31 cellular contexts compared by ENCODE assay signal in genomic region chr2:238055841-238056240, GRCh38. TPM values are rescaled to one million over a fixed set of nuclear protein-coding genes. Genes with fewer than 3 reads are reported as not detected.
"Had no signal": no experiment of that assay in that cellular context is flagged by ENCODE, and none has a peak within 500 bp of the region (broad histone marks: within the 10 kb centered on the region; RNA-seq: fewer than 3 reads in every experiment).

No MANE protein-coding gene starts in this region.

- H3K36me3 ChIP-seq: breast epithelium, upper lobe of right lung had no signal

- H3K4me1 ChIP-seq: breast epithelium had no signal

- DNase-seq: activated CD4-positive, alpha-beta T cell treated with anti-CD3 and anti-CD28 coated beads for 4 hours; activated CD8-positive, alpha-beta T cell treated with anti-CD3 and anti-CD28 coated beads for 36 hours; activated naive CD4-positive, alpha-beta T cell; activated T-cell treated with anti-CD3 and anti-CD28 coated beads, Interleukin-2, amount 50 U/mL, for 48 hours; endodermal cell; foreskin fibroblast; head of caudate nucleus; hippocampal formation; left cardiac atrium; naive B cell; occipital lobe; psoas muscle; stimulated activated CD4-positive, alpha-beta T cell treated with anti-CD3 and anti-CD28 coated beads, Interleukin-1b, Interleukin-23, amount 100 ng/mL, for 48 hours; stimulated activated CD4-positive, alpha-beta T cell treated with anti-CD3 and anti-CD28 coated beads, Interleukin-4, amount 100 ng/mL, for 4 hours; stimulated activated CD8-positive, alpha-beta memory T cell treated with anti-CD3 and anti-CD28 coated beads, Interleukin-4, amount 100 ng/mL, for 48 hours; stimulated activated naive CD8-positive, alpha-beta T cell treated with anti-CD3 and anti-CD28 coated beads, Interleukin-15, amount 100 ng/mL, for 72 hours; substantia nigra; T1000; upper lobe of right lung had no signal

- H3K9ac ChIP-seq: parathyroid adenoma had no signal

- ATAC-seq: activated CD8-positive, alpha-beta T cell treated with anti-CD3 and anti-CD28 coated beads for 36 hours; activated naive CD4-positive, alpha-beta T cell treated with anti-CD3 and anti-CD28 coated beads, Interleukin-2, amount 50 U/mL, for 72 hours; esophagus mucosa; left cardiac atrium; psoas muscle; stimulated activated memory B cell treated with anti-CD40 and anti-IgM and Interleukin-4, amounts not matched to agents 10 μg/mL and 1 μg/mL and 100 μg/mL, for 72 hours; stimulated activated naive CD8-positive, alpha-beta T cell treated with anti-CD3 and anti-CD28 coated beads, Interleukin-15, amount 100 ng/mL, for 72 hours; upper lobe of right lung had no signal

- H3K4me3 ChIP-seq: breast epithelium, psoas muscle, smooth muscle cell, upper lobe of right lung had no signal

- H3K9me3 ChIP-seq: breast epithelium, psoas muscle, upper lobe of right lung had no signal

- H3K4me2 ChIP-seq: smooth muscle cell had no signal

- H3K79me2 ChIP-seq: parathyroid adenoma had no signal

- FAIRE-seq: keratinocyte had no signal

- H3K27me3 ChIP-seq: breast epithelium, upper lobe of right lung had no signal

- H3K27ac ChIP-seq: breast epithelium, parathyroid adenoma, psoas muscle, upper lobe of right lung had no signal

- H3K4me3 Mint-ChIP-seq: activated CD8-positive, alpha-beta T cell treated with anti-CD3 and anti-CD28 coated beads for 36 hours; central memory CD8-positive, alpha-beta T cell; dendritic cell treated with granulocyte-macrophage colony-stimulating factor and Interleukin-4, amounts not matched to agents 40 ng/mL and 50 ng/mL, for 4 days; endodermal cell; mesothelial cell of epicardium; stimulated activated memory B cell treated with anti-CD40 and anti-IgM and Interleukin-4, amounts not matched to agents 10 μg/mL and 1 μg/mL and 100 μg/mL, for 72 hours; stimulated activated naive CD8-positive, alpha-beta T cell treated with anti-CD3 and anti-CD28 coated beads, Interleukin-15, amount 100 ng/mL, for 72 hours; T-helper 1 cell treated with Interleukin-12 subunit alpha and Interleukin-12 subunit beta and Interleukin-4 antibody, amounts not matched to agents 30 μg/mL and 1 μg/mL, for 36 hours had no signal

- H2AFZ ChIP-seq: parathyroid adenoma had no signal

- H3K36me3 Mint-ChIP-seq: mesothelial cell of epicardium had no signal

- H3K27ac Mint-ChIP-seq: activated CD8-positive, alpha-beta T cell treated with anti-CD3 and anti-CD28 coated beads for 36 hours; activated naive CD4-positive, alpha-beta T cell treated with anti-CD3 and anti-CD28 coated beads, Interleukin-2, amount 50 U/mL, for 72 hours; activated T-helper 2 cell treated with anti-CD3 and anti-CD28 coated beads, Interferon-gamma antibody, Interleukin-2, Interleukin-4, amounts not matched to agents 10 μg/mL and 5 μg/mL and 100 μg/mL, durations not matched to agents 14 hours and 24 hours and 36 hours; dendritic cell treated with granulocyte-macrophage colony-stimulating factor and Interleukin-4, amounts not matched to agents 40 ng/mL and 50 ng/mL, for 4 days; endodermal cell; mesothelial cell of epicardium; naive B cell; stimulated activated memory B cell treated with anti-CD40 and anti-IgM and Interleukin-4, amounts not matched to agents 10 μg/mL and 1 μg/mL and 100 μg/mL, for 72 hours; stimulated activated naive CD8-positive, alpha-beta T cell treated with anti-CD3 and anti-CD28 coated beads, Interleukin-15, amount 100 ng/mL, for 72 hours; T-helper 1 cell treated with Interleukin-12 subunit alpha and Interleukin-12 subunit beta and Interleukin-4 antibody, amounts not matched to agents 30 μg/mL and 1 μg/mL, for 36 hours had no signal

RNA-seq across cellular contexts. Expression of gene ESPNL, which starts 44.3 kb away (rescaled TPM):
- polyA plus RNA-seq: smooth muscle cell had no signal
